In genomic region chr2:73995810-73996209, GRCh38 we compare ENCODE assay signal across 19 cellular contexts. TPM values are rescaled to one million over a fixed set of nuclear protein-coding genes. Genes with fewer than 3 reads are reported as not detected.
A peak's percentile ranks its signal among the peaks of the same experiment; 100 is the strongest.
DNase-seq lines count a peak whose midpoint lies in the region; ATAC-seq and TF ChIP-seq lines count a peak whose summit lies in the region.
"Had no signal": no experiment of that assay in that cellular context is flagged by ENCODE, and none has a peak within 500 bp of the region (broad histone marks: within the 10 kb centered on the region; RNA-seq: fewer than 3 reads in every experiment).

No MANE protein-coding gene starts in this region.

- H3K27ac Mint-ChIP-seq in activated T-cell treated with anti-CD3 and anti-CD28 coated beads, Interleukin-2, amount 50 U/mL, for 24 hours, result peak overlapping the region; percentile 45
- H3K27ac Mint-ChIP-seq in GM23338, result no peak overlapping the region
- H3K27ac Mint-ChIP-seq: activated naive CD4-positive, alpha-beta T cell treated with anti-CD3 and anti-CD28 coated beads, Interleukin-2, amount 10 ng/mL, durations not matched to agents 7 days and 5 days had no signal

- H2AFZ ChIP-seq in GM23338 (no peak overlapping the region), SU-DHL-6 (ENCODE audit: low read depth, low read length, severe bottlenecking) (no peak overlapping the region), trophoblast cell (ENCODE audit: insufficient read depth, low read length, poor library complexity) (no peak overlapping the region)

- peaks cover 4% of the 10 kb centered on the region for H3K9me3 Mint-ChIP-seq in activated T-cell treated with anti-CD3 and anti-CD28 coated beads, Interleukin-2, amount 50 U/mL, for 24 hours
- no peaks in the 10 kb centered on the region for H3K9me3 Mint-ChIP-seq in GM23338

- H3K4me3 Mint-ChIP-seq in activated T-cell treated with anti-CD3 and anti-CD28 coated beads, Interleukin-2, amount 50 U/mL, for 24 hours, result no peak overlapping the region
- no peak overlapping the region for H3K4me3 Mint-ChIP-seq in GM23338
- H3K4me3 Mint-ChIP-seq: activated naive CD4-positive, alpha-beta T cell treated with anti-CD3 and anti-CD28 coated beads, Interleukin-2, amount 10 ng/mL, durations not matched to agents 7 days and 5 days had no signal

- no CpG with 5 or more reads among the region's 5 CpGs for WGBS in trophoblast cell (ENCODE audit: extremely low coverage, insufficient coverage, insufficient read length)

- H3K4ac ChIP-seq in trophoblast cell (ENCODE audit: low read depth, low read length), result peak overlapping the region; percentile 4

- no peak overlapping the region for H4K91ac ChIP-seq in trophoblast cell (ENCODE audit: low read depth, low read length)

- no peak overlapping the region for H3K27ac ChIP-seq in GM23338 (ENCODE audit: low read depth)
- no peak overlapping the region for H3K27ac ChIP-seq in SU-DHL-6 (ENCODE audit: low read depth, low read length)
- H3K27ac ChIP-seq in trophoblast cell (ENCODE audit: low read depth, low read length), result no peak overlapping the region
- no peak overlapping the region for H3K27ac ChIP-seq in gastrocnemius medialis
- H3K27ac ChIP-seq: A549, C4-2B, esophagus muscularis mucosa had no signal

- H2AK5ac ChIP-seq in trophoblast cell (ENCODE audit: low read length), result no peak overlapping the region

- H4K8ac ChIP-seq in trophoblast cell (ENCODE audit: low read depth, low read length), result no peak overlapping the region

- peaks cover 81% of the 10 kb centered on the region for H3K4me1 Mint-ChIP-seq in activated T-cell treated with anti-CD3 and anti-CD28 coated beads, Interleukin-2, amount 50 U/mL, for 24 hours (ENCODE audit: low read depth)
- peaks cover 52% of the 10 kb centered on the region for H3K4me1 Mint-ChIP-seq in GM23338

- in situ Hi-C loops in gastrocnemius medialis (cut with MboI; ENCODE audit: low sequenced_read_pairs in 4 of 4), result no loop called here

- H3K27me3 Mint-ChIP-seq in activated T-cell treated with anti-CD3 and anti-CD28 coated beads, Interleukin-2, amount 50 U/mL, for 24 hours, result no peaks in the 10 kb centered on the region
- peaks cover 5% of the 10 kb centered on the region for H3K27me3 Mint-ChIP-seq in GM23338 (ENCODE audit: insufficient read depth, low read depth, poor library complexity)

- no peak overlapping the region for H3K18ac ChIP-seq in trophoblast cell (ENCODE audit: low read length)

- no peak overlapping the region for H3K23ac ChIP-seq in trophoblast cell (ENCODE audit: low read length)

- no peak overlapping the region for H4K12ac ChIP-seq in trophoblast cell (ENCODE audit: low read depth, low read length)

- intact Hi-C loops in gastrocnemius medialis (cut with DNase I; ENCODE audit: low total_unique reads), result no loop called here

- H3K9ac ChIP-seq in SU-DHL-6 (ENCODE audit: low read length) (no peak overlapping the region), trophoblast cell (ENCODE audit: low read length) (no peak overlapping the region)

- ATAC-seq in GM23338, result peak; percentile 32
- no peak for ATAC-seq in esophagus mucosa
- no peak for ATAC-seq in gastrocnemius medialis

- H3K9me2 ChIP-seq in GM23338 (ENCODE audit: insufficient read depth), result no peaks in the 10 kb centered on the region
- H3K9me2 ChIP-seq in SU-DHL-6 (replicated peaks; ENCODE audit: insufficient read depth, low read length), result no peaks in the 10 kb centered on the region

- no peak overlapping the region for H2BK120ac ChIP-seq in trophoblast cell (ENCODE audit: insufficient read depth, low read length, poor library complexity)

- no peaks in the 10 kb centered on the region for H3K27me3 ChIP-seq in GM23338 (ENCODE audit: insufficient read depth)
- no peaks in the 10 kb centered on the region for H3K27me3 ChIP-seq in SU-DHL-6 (ENCODE audit: low read length)
- no peaks in the 10 kb centered on the region for H3K27me3 ChIP-seq in trophoblast cell (ENCODE audit: insufficient read depth, low read length)
- H3K27me3 ChIP-seq in gastrocnemius medialis, result no peaks in the 10 kb centered on the region
- H3K27me3 ChIP-seq: esophagus muscularis mucosa had no signal

- H3K79me2 ChIP-seq in GM23338 (replicated peaks; ENCODE audit: insufficient read depth), result peaks cover 96% of the 10 kb centered on the region
- peaks cover 98% of the 10 kb centered on the region for H3K79me2 ChIP-seq in SU-DHL-6 (ENCODE audit: insufficient read depth, low read length)
- peaks cover 2% of the 10 kb centered on the region for H3K79me2 ChIP-seq in trophoblast cell (ENCODE audit: control insufficient read depth, insufficient read depth, low read length, poor library complexity)

- no peak overlapping the region for H3K4me3 ChIP-seq in GM23338
- no peak overlapping the region for H3K4me3 ChIP-seq in SU-DHL-6 (ENCODE audit: insufficient read depth, low read length, poor library complexity, severe bottlenecking)
- H3K4me3 ChIP-seq in trophoblast cell (ENCODE audit: low read depth, low read length), result no peak overlapping the region
- no peak overlapping the region for H3K4me3 ChIP-seq in gastrocnemius medialis
- H3K4me3 ChIP-seq: A549, esophagus muscularis mucosa, HAP-1 had no signal

- no peak for DNase-seq in activated T-cell treated with anti-CD3 and anti-CD28 coated beads, Interleukin-2, amount 50 U/mL, for 24 hours
- DNase-seq in activated T-cell treated with anti-CD3 and anti-CD28 coated beads for 4 hours, result no peak
- no peak for DNase-seq in GM23338 (ENCODE audit: low spot score)
- DNase-seq in trophoblast cell, result no peak
- no peak for DNase-seq in gastrocnemius medialis
- DNase-seq in iPS-NIHi11 (ENCODE audit: low spot score), result no peak
- DNase-seq: activated naive CD4-positive, alpha-beta T cell treated with anti-CD3 and anti-CD28 coated beads, Interleukin-2, amount 10 ng/mL, durations not matched to agents 7 days and 5 days; cerebellar nuclear complex; NCI-H526; OCI-M1; retina; SHP77; T-helper 1 cell had no signal

- H3K79me1 ChIP-seq in trophoblast cell (ENCODE audit: low read length), result no peaks in the 10 kb centered on the region

- peak in 1 of 2 experiments; percentile 56; a peak in 2 of 4 replicates for TF ChIP-seq CTCF in GM23338 (conservative IDR thresholded peaks at IDR 0.05; ENCODE audit: low read depth in 2 of 2)
- peak; percentile 21 for TF ChIP-seq CTCF in SU-DHL-6 (IDR thresholded peaks at IDR 0.05; ENCODE audit: insufficient read depth, low read length, poor library complexity, severe bottlenecking)
- no peak for TF ChIP-seq CTCF in gastrocnemius medialis (IDR thresholded peaks at IDR 0.05 in 4 of 5, conservative IDR thresholded peaks at IDR 0.05 in 1 of 5)

- H3K36me3 Mint-ChIP-seq in activated T-cell treated with anti-CD3 and anti-CD28 coated beads, Interleukin-2, amount 50 U/mL, for 24 hours (ENCODE audit: low read depth), result peaks cover 44% of the 10 kb centered on the region
- H3K36me3 Mint-ChIP-seq in GM23338 (ENCODE audit: low read depth), result peaks cover 8% of the 10 kb centered on the region

- no peaks in the 10 kb centered on the region for H3K9me3 ChIP-seq in SU-DHL-6 (ENCODE audit: insufficient read depth, low read length)
- no peaks in the 10 kb centered on the region for H3K9me3 ChIP-seq in trophoblast cell (ENCODE audit: insufficient read depth, low read depth, low read length)
- no peaks in the 10 kb centered on the region for H3K9me3 ChIP-seq in gastrocnemius medialis
- H3K9me3 ChIP-seq: A549, esophagus muscularis mucosa, HAP-1 had no signal

- H3K4me2 ChIP-seq in GM23338, result 0 out of 2 replicates have a peak overlapping the region, but pooled peaks have one; percentile 60
- no peak overlapping the region for H3K4me2 ChIP-seq in SU-DHL-6 (ENCODE audit: low read depth, low read length, poor library complexity, severe bottlenecking)
- H3K4me2 ChIP-seq in trophoblast cell (ENCODE audit: low read length), result no peak overlapping the region
- H3K4me2 ChIP-seq: A549 had no signal

- H3F3A ChIP-seq in GM23338 (replicated peaks; ENCODE audit: low read depth) (no peaks in the 10 kb centered on the region), SU-DHL-6 (ENCODE audit: insufficient read depth) (no peaks in the 10 kb centered on the region)

- TF ChIP-seq POLR2A in gastrocnemius medialis (IDR thresholded peaks at IDR 0.05), result no peak

- H2BK12ac ChIP-seq in trophoblast cell (ENCODE audit: low read length), result no peak overlapping the region

- peaks cover 38% of the 10 kb centered on the region for H4K20me1 ChIP-seq in GM23338 (replicated peaks; ENCODE audit: insufficient read depth)
- peaks cover 18% of the 10 kb centered on the region; the same call in 1 of the 2 replicates for H4K20me1 ChIP-seq in SU-DHL-6 (ENCODE audit: low read depth, low read length)

- H3K14ac ChIP-seq in trophoblast cell (ENCODE audit: low read length), result no peak overlapping the region

- H2BK5ac ChIP-seq in trophoblast cell (ENCODE audit: low read depth, low read length, poor library complexity), result no peak overlapping the region

- H3K4me1 ChIP-seq in GM23338 (ENCODE audit: insufficient read depth) (peaks cover 29% of the 10 kb centered on the region), trophoblast cell (ENCODE audit: control insufficient read depth in 1 of 2, insufficient read depth in 2 of 2, low read length in 2 of 2) (peaks cover 9 to 19% of the 10 kb centered on the region in 2 experiments), gastrocnemius medialis (no peaks in the 10 kb centered on the region)
- H3K4me1 ChIP-seq: HAP-1 had no signal

- H3K36me3 ChIP-seq in GM23338 (ENCODE audit: insufficient read depth) (no peaks in the 10 kb centered on the region), SU-DHL-6 (ENCODE audit: low read length) (no peaks in the 10 kb centered on the region), trophoblast cell (ENCODE audit: control insufficient read depth in 1 of 2, insufficient read depth in 2 of 2, low read length in 2 of 2) (peaks cover 0 to 5% of the 10 kb centered on the region in 2 experiments), gastrocnemius medialis (no peaks in the 10 kb centered on the region)
- H3K36me3 ChIP-seq: esophagus muscularis mucosa, HAP-1 had no signal

TF ChIP-seq in GM23338, 12 proteins besides CTCF, POLR2A, EP300 and RAD21 (continues in another document):
- no peak for TF ChIP-seq CREB1 (CRISPR knock-in tag; IDR thresholded peaks at IDR 0.05; ENCODE audit: low read depth)
- TF ChIP-seq NANOG (IDR thresholded peaks at IDR 0.05; ENCODE audit: borderline replicate concordance), result no peak

RNA-seq across cellular contexts. Expression of gene TET3, which starts 11.1 kb away (rescaled TPM):
- 18.3 and 19.9 TPM in 2 replicates for total RNA-seq in GM23338 (2014; rRNA removed; shearing (Covaris generic))
- polyA plus RNA-seq in GM23338 (2016; fragmentation: Nextera tagmentation; extraction: Ambion mirVana), result 3.6 and 3.8 TPM in 2 replicates
- 11.2 and 11.7 TPM in 2 replicates for polyA plus RNA-seq in trophoblast cell (2013)
- total RNA-seq in esophagus mucosa (18.8 TPM), gastrocnemius medialis (1 to 10 TPM; 2.1 to 3.3 (median 2.9) TPM)
